31 cellular contexts compared by ENCODE assay signal in genomic region chr18:36074435-36074834, GRCh38.
"Had no signal": no experiment of that assay in that cellular context is flagged by ENCODE, and none has a peak within 500 bp of the region (broad histone marks: within the 10 kb centered on the region; RNA-seq: fewer than 3 reads in every experiment).

No MANE protein-coding gene starts in this region.

- H3K27ac ChIP-seq: KMS-11 had no signal

- H3K4me3 ChIP-seq: MG63 had no signal

- H3K4me2 ChIP-seq: KMS-11 had no signal

- DNase-seq: Karpas-422, Kasumi-1, MG63, MM.1S, MV-4-11, NCI-H1048, NCI-H1092, NCI-H1092 treated with DMSO at 0.1 percent for 48 hours, NCI-H1105, NCI-H1105 treated with DMSO at 0.1 percent for 48 hours, NCI-H1417 treated with DMSO at 0.1 percent for 48 hours, NCI-H1436, NCI-H1436 treated with DMSO at 0.1 percent for 48 hours, NCI-H146, NCI-H1694, NCI-H1694 treated with DMSO at 0.1 percent for 48 hours, NCI-H187, NCI-H187 treated with DMSO at 0.1 percent for 48 hours, NCI-H2029, NCI-H2029 treated with DMSO at 0.1 percent for 48 hours, NCI-H2081, NCI-H2081 treated with DMSO at 0.1 percent for 48 hours, NCI-H2107, NCI-H2171, NCI-H2171 treated with DMSO at 0.1 percent for 48 hours, NCI-H226, NCI-H345, NCI-H446, NCI-H446 treated with DMSO at 0.1 percent for 48 hours, NCI-H510A had no signal

- H3K9me3 ChIP-seq: MG63 had no signal

- H3K27me3 ChIP-seq: MG63 had no signal

- H3K36me3 ChIP-seq: MG63 had no signal

- H3K9ac ChIP-seq: KMS-11 had no signal
